ENCODE assay signal across 12 cellular contexts in the genomic region with DNA sequence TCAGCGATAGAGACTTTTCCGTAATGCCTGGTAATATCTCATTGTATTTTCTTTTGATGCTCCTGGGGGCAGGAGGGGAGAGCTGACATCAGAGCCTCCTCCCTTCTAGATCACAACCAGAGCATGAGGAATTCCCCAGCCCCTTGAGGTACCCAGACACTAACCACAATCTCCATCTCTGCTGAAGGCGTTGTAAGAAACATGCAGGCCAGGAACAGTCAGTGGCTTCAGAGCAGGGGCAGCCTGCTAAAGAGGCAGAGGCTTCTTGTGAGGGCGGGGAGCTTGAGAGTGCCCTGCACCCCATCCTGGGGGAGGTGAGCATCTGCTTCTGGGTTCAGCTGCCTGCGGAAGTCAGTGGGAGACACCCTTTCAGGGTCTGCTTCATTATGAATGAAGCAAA.
DNase-seq lines count a peak whose midpoint lies in the region; ATAC-seq and FAIRE-seq lines count a peak whose summit lies in the region.
"Had no signal": no experiment of that assay in that cellular context is flagged by ENCODE, and none has a peak within 500 bp of the region (broad histone marks: within the 10 kb centered on the region; RNA-seq: fewer than 3 reads in every experiment).

No MANE protein-coding gene starts in this region.

- no peak for FAIRE-seq in RCC 7860 (lab: Jason Lieb, UNC)
- FAIRE-seq: H54 had no signal

- H3K27ac ChIP-seq in substantia nigra (ENCODE audit: low read depth, low read length, poor library complexity, severe bottlenecking) = no peak overlapping the region
- H3K27ac ChIP-seq: thoracic aorta had no signal

- no peak for DNase-seq in activated CD4-positive, CD25-positive, alpha-beta regulatory T cell treated with anti-CD3 and anti-CD28 coated beads, Interleukin-2, amount 50 U/mL, for 72 hours
- peak; percentile 55 to 65 for DNase-seq in activated CD4-positive, alpha-beta T cell treated with anti-CD3 and anti-CD28 coated beads for 4 hours
- peak; percentile 59 for DNase-seq in glomerular visceral epithelial cell (ENCODE audit: extremely low spot score)
- peak; percentile 65 for DNase-seq in stimulated activated naive CD8-positive, alpha-beta T cell treated with anti-CD3 and anti-CD28 coated beads, Interleukin-15, Interleukin-2, amounts not matched to agents 100 U/mL and 50 U/mL, for 24 hours
- DNase-seq in RCC 7860 (ENCODE audit: low spot score) = no peak
- DNase-seq in substantia nigra (lab: John Stamatoyannopoulos, UW) = no peak
- DNase-seq: left ventricle myocardium superior, NCI-H748 treated with DMSO at 0.1 percent for 48 hours had no signal

- peak; percentile 79 to 86 for ATAC-seq in activated CD4-positive, CD25-positive, alpha-beta regulatory T cell treated with anti-CD3 and anti-CD28 coated beads, Interleukin-2, amount 50 U/mL, for 24 hours
- peak; percentile 88 for ATAC-seq in stimulated activated naive CD8-positive, alpha-beta T cell treated with anti-CD3 and anti-CD28 coated beads, Interleukin-15, Interleukin-2, amounts not matched to agents 100 U/mL and 50 U/mL, for 24 hours
- ATAC-seq in HG02973 (IDR thresholded peaks at IDR 0.05; ENCODE audit: unreplicated experiment) = no peak
- ATAC-seq: left ventricle myocardium superior had no signal

Comparison
In these comparisons a context has a peak if more than half of its experiments do, and no peak if none do; other contexts are left out.
1. DNase-seq: peak in activated CD4-positive, alpha-beta T cell treated with anti-CD3 and anti-CD28 coated beads for 4 hours (2 of 2), glomerular visceral epithelial cell (single experiment) and stimulated activated naive CD8-positive, alpha-beta T cell treated with anti-CD3 and anti-CD28 coated beads, Interleukin-15, Interleukin-2, amounts not matched to agents 100 U/mL and 50 U/mL, for 24 hours (single experiment); none in activated CD4-positive, CD25-positive, alpha-beta regulatory T cell treated with anti-CD3 and anti-CD28 coated beads, Interleukin-2, amount 50 U/mL, for 72 hours (single experiment), RCC 7860 (single experiment) and substantia nigra (0 of 49).